Comparison of ENCODE assay signal across 10 cellular contexts in genomic region chr1:183318433-183318832, GRCh38.
DNase-seq lines count a peak whose midpoint lies in the region; ATAC-seq and TF ChIP-seq lines count a peak whose summit lies in the region.
"Had no signal": no experiment of that assay in that cellular context is flagged by ENCODE, and none has a peak within 500 bp of the region (broad histone marks: within the 10 kb centered on the region; RNA-seq: fewer than 3 reads in every experiment).

No MANE protein-coding gene starts in this region.

- no peaks in the 10 kb centered on the region for H3K36me3 ChIP-seq in MM.1S (replicated peaks; ENCODE audit: insufficient read depth, low read length)
- no peaks in the 10 kb centered on the region for H3K36me3 ChIP-seq in lower lobe of right lung

- H3K9me3 ChIP-seq in MM.1S (replicated peaks; ENCODE audit: insufficient read depth, low read length): no peaks in the 10 kb centered on the region
- H3K9me3 ChIP-seq in lower lobe of right lung: no peaks in the 10 kb centered on the region

- H3K9ac ChIP-seq in MM.1S (ENCODE audit: low read length): no peak overlapping the region

- H3K4me3 Mint-ChIP-seq in activated CD4-positive, alpha-beta T cell treated with anti-CD3 and anti-CD28 coated beads for 36 hours: no peak overlapping the region
- H3K4me3 Mint-ChIP-seq: CD4-positive, CD25-positive, alpha-beta regulatory T cell; stimulated activated naive B cell treated with anti-CD40 and anti-IgM and Interleukin-4, amounts not matched to agents 10 μg/mL and 1 μg/mL and 100 μg/mL, for 72 hours had no signal

- ATAC-seq in activated CD4-positive, alpha-beta T cell treated with anti-CD3 and anti-CD28 coated beads for 36 hours: peak; percentile 30
- ATAC-seq in lower lobe of right lung (peak; percentile 94 to 98), GM21526 (IDR thresholded peaks at IDR 0.05; ENCODE audit: low FRiP score, unreplicated experiment) (no peak)

- H3K4me3 ChIP-seq in MM.1S (ENCODE audit: low read length) (no peak overlapping the region), lower lobe of right lung (no peak overlapping the region)

- no peak overlapping the region for H2AFZ ChIP-seq in MM.1S (ENCODE audit: low read length)

- CTCF ChIA-PET in activated CD4-positive, alpha-beta T cell treated with anti-CD3 and anti-CD28 coated beads for 36 hours (lab: Charles Lee): no interaction called here

- intact Hi-C loops in activated CD4-positive, alpha-beta T cell treated with anti-CD3 and anti-CD28 coated beads for 36 hours (cut with DNase I, micrococcal nuclease): no loop called here
- intact Hi-C loops in lower lobe of right lung (cut with DNase I): no loop called here

- no peaks in the 10 kb centered on the region for H3K4me1 Mint-ChIP-seq in activated CD4-positive, alpha-beta T cell treated with anti-CD3 and anti-CD28 coated beads for 36 hours
- H3K4me1 Mint-ChIP-seq: CD4-positive, CD25-positive, alpha-beta regulatory T cell had no signal

- H4K20me1 ChIP-seq in MM.1S (ENCODE audit: insufficient read depth, low read length): no peaks in the 10 kb centered on the region

- H3K4me2 ChIP-seq in MM.1S (ENCODE audit: low read depth, low read length): no peak overlapping the region

- no peaks in the 10 kb centered on the region for H3F3A ChIP-seq in MM.1S (ENCODE audit: insufficient read depth, low read length)

- H3K9me2 ChIP-seq in MM.1S (replicated peaks; ENCODE audit: insufficient read depth, low read length): no peaks in the 10 kb centered on the region

- no peak overlapping the region for H3K27ac ChIP-seq in MM.1S (ENCODE audit: low read length)
- H3K27ac ChIP-seq in lower lobe of right lung: peak overlapping the region; percentile 53

- H3K27me3 Mint-ChIP-seq in activated CD4-positive, alpha-beta T cell treated with anti-CD3 and anti-CD28 coated beads for 36 hours: peaks cover 13% of the 10 kb centered on the region

- peak; percentile 23 for TF ChIP-seq CTCF in MM.1S (IDR thresholded peaks at IDR 0.05; ENCODE audit: low read length)
- peak; percentile 51 for TF ChIP-seq CTCF in lower lobe of right lung (IDR thresholded peaks at IDR 0.05)

- no peaks in the 10 kb centered on the region for H3K4me1 ChIP-seq in MM.1S (ENCODE audit: low read length)
- H3K4me1 ChIP-seq in lower lobe of right lung: peaks cover 17% of the 10 kb centered on the region

- H3K27ac Mint-ChIP-seq in activated CD4-positive, alpha-beta T cell treated with anti-CD3 and anti-CD28 coated beads for 36 hours: no peak overlapping the region
- H3K27ac Mint-ChIP-seq: CD4-positive, CD25-positive, alpha-beta regulatory T cell; stimulated activated naive B cell treated with anti-CD40 and anti-IgM and Interleukin-4, amounts not matched to agents 10 μg/mL and 1 μg/mL and 100 μg/mL, for 72 hours had no signal

- no peaks in the 10 kb centered on the region for H3K79me2 ChIP-seq in MM.1S (ENCODE audit: low read length)

- no peaks in the 10 kb centered on the region for H3K9me3 Mint-ChIP-seq in activated CD4-positive, alpha-beta T cell treated with anti-CD3 and anti-CD28 coated beads for 36 hours (ENCODE audit: low read depth)
- H3K9me3 Mint-ChIP-seq: stimulated activated naive B cell treated with anti-CD40 and anti-IgM and Interleukin-4, amounts not matched to agents 10 μg/mL and 1 μg/mL and 100 μg/mL, for 72 hours had no signal

- H3K27me3 ChIP-seq in MM.1S (replicated peaks; ENCODE audit: insufficient read depth, low read length): no peaks in the 10 kb centered on the region
- H3K27me3 ChIP-seq in lower lobe of right lung (ENCODE audit: low read depth): no peaks in the 10 kb centered on the region

- peak; percentile 23 for DNase-seq in activated CD4-positive, alpha-beta T cell treated with anti-CD3 and anti-CD28 coated beads for 36 hours
- DNase-seq in activated CD4-positive, alpha-beta T cell treated with anti-CD3 and anti-CD28 coated beads, Interleukin-2, amount 50 U/mL, for 48 hours: no peak
- no peak for DNase-seq in MM.1S
- DNase-seq in dedifferentiated amniotic fluid mesenchymal stem cell (ENCODE audit: extremely low spot score): peak; percentile 88
- DNase-seq in lower lobe of right lung: peak; percentile 73
- DNase-seq in NCI-H128 (lab: John Stamatoyannopoulos, UW; ENCODE audit: unreplicated experiment): no peak
- no peak for DNase-seq in NCI-H1436 (lab: John Stamatoyannopoulos, UW)
- DNase-seq: CD4-positive, CD25-positive, alpha-beta regulatory T cell; stimulated activated naive B cell treated with anti-CD40 and anti-IgM and Interleukin-4, amounts not matched to agents 10 μg/mL and 1 μg/mL and 100 μg/mL, for 72 hours had no signal

- POLR2A ChIA-PET in activated CD4-positive, alpha-beta T cell treated with anti-CD3 and anti-CD28 coated beads for 36 hours (lab: Charles Lee): no interaction called here

- no peaks in the 10 kb centered on the region for H3K36me3 Mint-ChIP-seq in activated CD4-positive, alpha-beta T cell treated with anti-CD3 and anti-CD28 coated beads for 36 hours (ENCODE audit: low read depth)
- H3K36me3 Mint-ChIP-seq: CD4-positive, CD25-positive, alpha-beta regulatory T cell; stimulated activated naive B cell treated with anti-CD40 and anti-IgM and Interleukin-4, amounts not matched to agents 10 μg/mL and 1 μg/mL and 100 μg/mL, for 72 hours had no signal

Comparison
In these comparisons a context has a peak if more than half of its experiments do, and no peak if none do; other contexts are left out.
1. DNase-seq: peak in activated CD4-positive, alpha-beta T cell treated with anti-CD3 and anti-CD28 coated beads for 36 hours (single experiment), dedifferentiated amniotic fluid mesenchymal stem cell (single experiment) and lower lobe of right lung (single experiment); none in activated CD4-positive, alpha-beta T cell treated with anti-CD3 and anti-CD28 coated beads, Interleukin-2, amount 50 U/mL, for 48 hours (0 of 2), MM.1S (single experiment), NCI-H128 (single experiment) and NCI-H1436 (single experiment).